23 cellular contexts compared by ENCODE assay signal in the genomic region with DNA sequence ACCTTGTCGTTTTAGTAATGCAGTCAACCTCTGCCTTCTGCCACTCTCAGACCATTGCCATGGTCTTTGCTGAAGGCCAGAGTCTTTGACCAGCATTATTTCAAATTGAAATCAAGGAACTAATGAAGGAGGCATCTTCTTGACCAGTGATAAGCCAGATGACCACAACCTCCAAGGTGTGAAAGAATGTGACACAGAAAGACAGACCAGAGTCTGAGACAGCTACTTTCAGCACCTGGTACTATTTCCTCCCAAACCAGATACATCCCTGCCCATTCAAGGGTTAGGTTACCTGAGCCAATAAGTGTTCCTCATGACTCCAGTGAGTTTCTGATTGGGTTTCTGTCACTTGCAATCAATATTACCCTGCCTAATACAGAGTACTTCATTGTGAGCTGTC. TPM values are rescaled to one million over a fixed set of nuclear protein-coding genes. Genes with fewer than 3 reads are reported as not detected.
"Had no signal": no experiment of that assay in that cellular context is flagged by ENCODE, and none has a peak within 500 bp of the region (broad histone marks: within the 10 kb centered on the region; RNA-seq: fewer than 3 reads in every experiment).

No MANE protein-coding gene starts in this region.

- DNase-seq: activated T-cell treated with anti-CD3 and anti-CD28 coated beads, Interleukin-2, amount 50 U/mL, for 24 hours; aorta; erythroblast; foreskin fibroblast; heart right ventricle; kidney; lower lobe of right lung; mesendoderm; mucosa of descending colon; nucleus accumbens; right lobe of liver; stimulated activated CD4-positive, alpha-beta T cell treated with anti-CD3 and anti-CD28 coated beads, Interleukin-1b, Interleukin-23, amount 100 ng/mL, for 48 hours; stimulated activated naive CD8-positive, alpha-beta T cell treated with anti-CD3 and anti-CD28 coated beads, Interleukin-15, amount 100 ng/mL, for 72 hours; tibial artery had no signal

- H3K4me3 ChIP-seq: heart right ventricle, lower lobe of right lung, mucosa of descending colon, right lobe of liver, skin epidermis, tibial artery had no signal

- H3K9me3 ChIP-seq: heart right ventricle, lower lobe of right lung, mucosa of descending colon, right lobe of liver, tibial artery had no signal

- H3K27ac ChIP-seq: heart right ventricle, lower lobe of right lung, right lobe of liver, skin epidermis, tibial artery had no signal

- H3K4me1 ChIP-seq: right lobe of liver, tibial artery had no signal

- H3K27me3 ChIP-seq: heart right ventricle, right lobe of liver, tibial artery had no signal

- ATAC-seq: activated naive CD4-positive, alpha-beta T cell treated with anti-CD3 and anti-CD28 coated beads, Interleukin-2, amount 50 U/mL, for 72 hours; activated T-helper 17 cell treated with anti-CD3 and anti-CD28 coated beads, Interleukin-2, amount 50 U/mL, for 72 hours; heart right ventricle; left lobe of liver; lower lobe of right lung; mucosa of descending colon; right lobe of liver; stimulated activated effector memory CD8-positive, alpha-beta T cell treated with anti-CD3 and anti-CD28 coated beads, Interleukin-12 subunit alpha, Interleukin-12 subunit beta, amount 100 ng/mL, for 72 hours; stimulated activated naive CD8-positive, alpha-beta T cell treated with anti-CD3 and anti-CD28 coated beads, Interleukin-15, amount 100 ng/mL, for 72 hours; WTC11 had no signal

- H3K36me3 ChIP-seq: heart right ventricle, lower lobe of right lung, right lobe of liver, tibial artery had no signal

RNA-seq across cellular contexts. Expression of a gene that starts 45.8 kb away (rescaled TPM):
- total RNA-seq: activated naive CD4-positive, alpha-beta T cell treated with anti-CD3 and anti-CD28 coated beads, Interleukin-2, amount 50 U/mL, for 72 hours; activated T-helper 17 cell treated with anti-CD3 and anti-CD28 coated beads, Interleukin-2, amount 50 U/mL, for 72 hours; cardiac septum; chondrocyte; fibroblast of lung had no signal
